Comparison of ENCODE assay signal across 27 cellular contexts in the genomic region with DNA sequence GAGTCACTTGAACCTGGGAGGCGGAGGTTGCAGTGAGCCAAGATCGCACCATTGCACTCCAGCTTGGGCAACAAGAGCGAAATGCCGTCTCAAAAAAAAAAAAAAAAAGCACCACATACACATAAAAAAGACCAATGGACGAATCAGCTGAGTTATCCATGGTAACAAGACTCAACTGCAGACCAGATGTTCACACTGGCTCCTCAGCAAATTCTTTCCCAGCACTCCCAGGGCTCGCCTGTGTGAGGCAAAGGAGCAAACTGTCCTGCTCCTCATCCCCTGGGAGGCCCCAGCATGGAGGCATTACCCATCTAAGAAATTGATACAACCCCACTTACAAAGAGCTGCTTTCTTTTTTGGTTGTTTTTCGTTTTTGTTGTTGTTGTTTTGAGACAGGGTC. TPM values are rescaled to one million over a fixed set of nuclear protein-coding genes. Genes with fewer than 3 reads are reported as not detected.
"Had no signal": no experiment of that assay in that cellular context is flagged by ENCODE, and none has a peak within 500 bp of the region (broad histone marks: within the 10 kb centered on the region; RNA-seq: fewer than 3 reads in every experiment).

No MANE protein-coding gene starts in this region.

- H3K4me3 ChIP-seq: right atrium auricular region, skin epidermis, upper lobe of left lung had no signal

- H3K9me3 Mint-ChIP-seq: activated CD4-positive, alpha-beta memory T cell treated with anti-CD3 and anti-CD28 coated beads, Interleukin-2, amount 10 ng/mL, durations not matched to agents 7 days and 5 days; activated T-cell treated with anti-CD3 and anti-CD28 coated beads, Interleukin-2, amount 50 U/mL, for 4 hours; naive B cell; WTC11 had no signal

- H3K27me3 Mint-ChIP-seq: activated CD4-positive, alpha-beta memory T cell treated with anti-CD3 and anti-CD28 coated beads, Interleukin-2, amount 10 ng/mL, durations not matched to agents 7 days and 5 days; activated naive CD8-positive, alpha-beta T cell; naive B cell; progenitor cell of endocrine pancreas; T-helper 17 cell had no signal

- ATAC-seq: activated T-cell treated with anti-CD3 and anti-CD28 coated beads, Interleukin-2, amount 50 U/mL, for 4 hours; left lobe of liver; T-helper 17 cell; WTC11 had no signal

- H3K9me3 ChIP-seq: right atrium auricular region, upper lobe of left lung had no signal

- H3K27ac Mint-ChIP-seq: activated CD4-positive, alpha-beta memory T cell treated with anti-CD3 and anti-CD28 coated beads, Interleukin-2, amount 10 ng/mL, durations not matched to agents 7 days and 5 days; activated naive CD8-positive, alpha-beta T cell; progenitor cell of endocrine pancreas; T-helper 17 cell; WTC11 had no signal

- H3K27me3 ChIP-seq: brain microvascular endothelial cell, right atrium auricular region, upper lobe of left lung had no signal

- H3K4me3 Mint-ChIP-seq: activated CD4-positive, alpha-beta memory T cell treated with anti-CD3 and anti-CD28 coated beads, Interleukin-2, amount 10 ng/mL, durations not matched to agents 7 days and 5 days; activated naive CD8-positive, alpha-beta T cell; activated T-cell treated with anti-CD3 and anti-CD28 coated beads, Interleukin-2, amount 50 U/mL, for 4 hours; T-helper 17 cell; WTC11 had no signal

- H3K36me3 Mint-ChIP-seq: naive B cell had no signal

- H3K27ac ChIP-seq: brain microvascular endothelial cell, epithelial cell of prostate, right atrium auricular region, upper lobe of left lung had no signal

- DNase-seq: activated CD4-positive, alpha-beta memory T cell treated with anti-CD3 and anti-CD28 coated beads, Interleukin-2, amount 10 ng/mL, durations not matched to agents 7 days and 5 days; activated CD4-positive, alpha-beta T cell treated with anti-CD3 and anti-CD28 coated beads for 4 hours; activated effector memory CD4-positive, alpha-beta T cell treated with anti-CD3 and anti-CD28 coated beads, Interleukin-2, amount 50 U/mL, for 16 hours; activated T-cell treated with anti-CD3 and anti-CD28 coated beads, Interleukin-2, amount 50 U/mL, for 4 hours; amygdala; brain microvascular endothelial cell; effector CD8-positive, alpha-beta T cell; hippocampal formation; naive B cell; nucleus accumbens; stimulated activated CD4-positive, alpha-beta T cell treated with anti-CD3 and anti-CD28 coated beads, Interleukin-4, amount 100 ng/mL, for 4 hours; stimulated activated CD8-positive, alpha-beta memory T cell treated with anti-CD3 and anti-CD28 coated beads, Interleukin-4, amount 100 ng/mL, for 48 hours; stimulated activated naive CD4-positive, alpha-beta T cell treated with Interleukin-2 at 50 U/mL for 16 hours; substantia nigra; T-helper 17 cell; upper lobe of left lung had no signal

- FAIRE-seq: keratinocyte had no signal

RNA-seq across cellular contexts. Expression of gene DCDC2B, which starts 10.1 kb away (rescaled TPM):
- total RNA-seq: activated T-cell treated with anti-CD3 and anti-CD28 coated beads, Interleukin-2, amount 50 U/mL, for 4 hours; glomerular endothelial cell; left lobe of liver; lung microvascular endothelial cell; mononuclear cell; progenitor cell of endocrine pancreas; right atrium auricular region; T-helper 17 cell; WTC11 had no signal
- polyA plus RNA-seq: keratinocyte had no signal
